Comparison of ENCODE assay signal across 20 cellular contexts in genomic region chrX:45400380-45400779, GRCh38.
A peak's percentile ranks its signal among the peaks of the same experiment; 100 is the strongest.
DNase-seq lines count a peak whose midpoint lies in the region; ATAC-seq and TF ChIP-seq lines count a peak whose summit lies in the region.
"Had no signal": no experiment of that assay in that cellular context is flagged by ENCODE, and none has a peak within 500 bp of the region (broad histone marks: within the 10 kb centered on the region; RNA-seq: fewer than 3 reads in every experiment).

No MANE protein-coding gene starts in this region.

- peaks cover 39% of the 10 kb centered on the region for H3K9me3 ChIP-seq in HUES6 (ENCODE audit: control insufficient read depth, insufficient read depth, low read depth, low read length)
- H3K9me3 ChIP-seq in tibial nerve: peaks cover 0 to 18% (median 5%) of the 10 kb centered on the region in 4 donors

- H3K27me3 ChIP-seq in ACC112 (ENCODE audit: insufficient read depth, low read length): no peaks in the 10 kb centered on the region
- H3K27me3 ChIP-seq in HUES6 (ENCODE audit: control insufficient read depth, insufficient read depth, low read length): no peaks in the 10 kb centered on the region
- peaks cover 0 to under 1% of the 10 kb centered on the region in 2 donors for H3K27me3 ChIP-seq in tibial nerve
- H3K27me3 ChIP-seq: right atrium auricular region had no signal

- no peak for TF ChIP-seq EP300 in tibial nerve (IDR thresholded peaks at IDR 0.05)

- no peaks in the 10 kb centered on the region for H3K79me2 ChIP-seq in ACC112 (ENCODE audit: control insufficient read depth, insufficient read depth, low read length, unreplicated experiment)

- DNase-seq in choroid plexus epithelial cell (ENCODE audit: low read depth) (peak; percentile 78), iPS-NIHi7 (ENCODE audit: extremely low spot score) (peak; percentile 24), dermis blood vessel endothelial cell (no peak), NCI-H2227 (lab: John Stamatoyannopoulos, UW; ENCODE audit: unreplicated experiment) (no peak), tibial nerve (ENCODE audit: low spot score in 2 of 2) (no peak)
- DNase-seq: activated CD4-positive, alpha-beta T cell treated with anti-CD3 and anti-CD28 coated beads, Interleukin-2, amount 10 ng/mL, durations not matched to agents 24 days and 14 days; activated naive CD8-positive, alpha-beta T cell treated with anti-CD3 and anti-CD28 coated beads, Interleukin-2, amount 50 U/mL, for 24 hours; CD8-positive, alpha-beta memory T cell; GDM1; glutamatergic neuron; left colon; NCI-H187 treated with DMSO at 0.1 percent for 48 hours; NCI-H69; stimulated activated naive CD4-positive, alpha-beta T cell treated with Interleukin-2 at 50 U/mL for 16 hours had no signal

- TF ChIP-seq POLR2A in tibial nerve (IDR thresholded peaks at IDR 0.05): no peak

- H3K4me1 ChIP-seq in ACC112 (ENCODE audit: control insufficient read depth, insufficient read depth, low read length, unreplicated experiment) (no peaks in the 10 kb centered on the region), HUES6 (ENCODE audit: control insufficient read depth, insufficient read depth, low read length) (peaks cover 29% of the 10 kb centered on the region), tibial nerve (no peaks in the 10 kb centered on the region)
- H3K4me1 ChIP-seq: right atrium auricular region had no signal

- ATAC-seq in HG02623 (IDR thresholded peaks at IDR 0.05; ENCODE audit: unreplicated experiment): no peak
- ATAC-seq: activated naive CD8-positive, alpha-beta T cell treated with anti-CD3 and anti-CD28 coated beads, Interleukin-2, amount 50 U/mL, for 24 hours; left colon; natural killer cell treated with Interleukin-12 subunit alpha and Interleukin-12 subunit beta and Interleukin-15 and Interleukin-18, amount 100 ng/mL, for 72 hours had no signal

- H2AFZ ChIP-seq in ACC112 (ENCODE audit: low read length, unreplicated experiment): peak overlapping the region; percentile 33

- H3K4me3 ChIP-seq in ACC112 (ENCODE audit: low read depth, low read length): no peak overlapping the region
- H3K4me3 ChIP-seq in HUES6 (ENCODE audit: low read depth, low read length): peak overlapping the region; percentile 35; the same call in 1 of the 2 replicates
- H3K4me3 ChIP-seq in choroid plexus epithelial cell (ENCODE audit: low read depth, low read length): no peak overlapping the region
- H3K4me3 ChIP-seq in tibial nerve: no peak overlapping the region
- H3K4me3 ChIP-seq: right atrium auricular region had no signal

- TF ChIP-seq CTCF in choroid plexus epithelial cell (conservative IDR thresholded peaks at IDR 0.05; ENCODE audit: low read depth, low read length): no peak
- TF ChIP-seq CTCF in tibial nerve (IDR thresholded peaks at IDR 0.05): no peak

- H3K27ac ChIP-seq in ACC112 (ENCODE audit: low read depth, low read length) (no peak overlapping the region), HUES6 (ENCODE audit: low read depth, low read length) (peak overlapping the region; percentile 89), tibial nerve (no peak overlapping the region)
- H3K27ac ChIP-seq: right atrium auricular region, RWPE1 had no signal

- no peaks in the 10 kb centered on the region for H3K36me3 ChIP-seq in ACC112 (ENCODE audit: insufficient read depth, low read length)
- no peaks in the 10 kb centered on the region for H3K36me3 ChIP-seq in HUES6 (ENCODE audit: control insufficient read depth, insufficient read depth, low read length)
- H3K36me3 ChIP-seq in tibial nerve: no peaks in the 10 kb centered on the region
- H3K36me3 ChIP-seq: right atrium auricular region had no signal

- H3K9ac ChIP-seq in HUES6 (ENCODE audit: low read length): peak overlapping the region; percentile 83

Comparison
In these comparisons a context has a peak if more than half of its experiments do, and no peak if none do; other contexts are left out.
1. DNase-seq: peak in choroid plexus epithelial cell (single experiment) and iPS-NIHi7 (single experiment); none in dermis blood vessel endothelial cell (single experiment), NCI-H2227 (single experiment) and tibial nerve (0 of 2).